In the genomic region with DNA sequence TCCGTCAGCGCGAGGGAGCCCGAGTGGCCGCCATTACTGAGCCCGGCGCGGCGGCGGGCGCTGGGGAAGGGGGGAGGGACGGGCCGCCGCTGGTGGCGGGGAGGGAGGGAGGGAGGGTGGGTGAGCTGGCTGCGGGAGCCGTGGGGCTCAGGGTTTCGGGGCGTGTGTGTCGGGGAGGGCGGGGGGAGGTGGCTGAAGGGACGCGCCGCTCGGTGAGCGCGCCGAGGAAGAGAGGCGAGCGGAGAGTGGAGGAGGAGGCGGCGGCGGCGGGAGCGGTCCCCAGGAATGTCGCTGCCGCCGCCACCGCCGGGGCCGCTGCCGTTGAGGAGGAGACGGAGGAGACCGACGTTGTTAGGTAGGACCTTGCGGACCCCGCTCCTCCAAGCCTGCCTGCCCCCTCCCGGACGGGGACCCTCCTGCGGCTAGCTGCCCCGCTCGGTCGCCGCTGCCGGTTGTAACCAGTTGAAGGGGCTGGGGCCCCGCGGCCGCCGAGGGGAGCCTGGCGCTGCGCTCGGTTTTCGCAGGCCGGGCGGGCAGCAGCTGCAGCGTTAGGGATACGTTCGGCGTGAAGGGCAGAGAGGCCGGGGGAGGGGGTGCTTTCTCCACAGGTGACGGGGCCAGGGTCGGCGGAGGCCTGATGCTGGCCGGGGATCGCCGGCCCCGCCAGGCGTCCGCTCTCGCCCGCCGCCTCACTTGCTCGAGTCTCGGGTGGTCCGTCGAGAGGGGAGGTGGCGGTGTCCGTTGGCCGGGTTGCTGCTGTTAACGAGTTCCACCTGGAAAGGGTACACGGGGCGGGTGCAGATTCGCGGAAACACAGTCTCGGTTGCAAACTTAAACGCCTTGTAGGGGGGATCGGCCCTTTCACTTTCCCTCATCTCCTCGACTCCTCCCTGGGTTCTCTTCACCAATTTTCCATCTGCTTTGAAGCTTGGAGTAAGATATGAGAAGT, we compare ENCODE assay signal across 8 cellular contexts. TPM values are rescaled to one million over a fixed set of nuclear protein-coding genes. Genes with fewer than 3 reads are reported as not detected.
DNase-seq lines count a peak whose midpoint lies in the region; ATAC-seq and TF ChIP-seq lines count a peak whose summit lies in the region.

A gene with protein sequence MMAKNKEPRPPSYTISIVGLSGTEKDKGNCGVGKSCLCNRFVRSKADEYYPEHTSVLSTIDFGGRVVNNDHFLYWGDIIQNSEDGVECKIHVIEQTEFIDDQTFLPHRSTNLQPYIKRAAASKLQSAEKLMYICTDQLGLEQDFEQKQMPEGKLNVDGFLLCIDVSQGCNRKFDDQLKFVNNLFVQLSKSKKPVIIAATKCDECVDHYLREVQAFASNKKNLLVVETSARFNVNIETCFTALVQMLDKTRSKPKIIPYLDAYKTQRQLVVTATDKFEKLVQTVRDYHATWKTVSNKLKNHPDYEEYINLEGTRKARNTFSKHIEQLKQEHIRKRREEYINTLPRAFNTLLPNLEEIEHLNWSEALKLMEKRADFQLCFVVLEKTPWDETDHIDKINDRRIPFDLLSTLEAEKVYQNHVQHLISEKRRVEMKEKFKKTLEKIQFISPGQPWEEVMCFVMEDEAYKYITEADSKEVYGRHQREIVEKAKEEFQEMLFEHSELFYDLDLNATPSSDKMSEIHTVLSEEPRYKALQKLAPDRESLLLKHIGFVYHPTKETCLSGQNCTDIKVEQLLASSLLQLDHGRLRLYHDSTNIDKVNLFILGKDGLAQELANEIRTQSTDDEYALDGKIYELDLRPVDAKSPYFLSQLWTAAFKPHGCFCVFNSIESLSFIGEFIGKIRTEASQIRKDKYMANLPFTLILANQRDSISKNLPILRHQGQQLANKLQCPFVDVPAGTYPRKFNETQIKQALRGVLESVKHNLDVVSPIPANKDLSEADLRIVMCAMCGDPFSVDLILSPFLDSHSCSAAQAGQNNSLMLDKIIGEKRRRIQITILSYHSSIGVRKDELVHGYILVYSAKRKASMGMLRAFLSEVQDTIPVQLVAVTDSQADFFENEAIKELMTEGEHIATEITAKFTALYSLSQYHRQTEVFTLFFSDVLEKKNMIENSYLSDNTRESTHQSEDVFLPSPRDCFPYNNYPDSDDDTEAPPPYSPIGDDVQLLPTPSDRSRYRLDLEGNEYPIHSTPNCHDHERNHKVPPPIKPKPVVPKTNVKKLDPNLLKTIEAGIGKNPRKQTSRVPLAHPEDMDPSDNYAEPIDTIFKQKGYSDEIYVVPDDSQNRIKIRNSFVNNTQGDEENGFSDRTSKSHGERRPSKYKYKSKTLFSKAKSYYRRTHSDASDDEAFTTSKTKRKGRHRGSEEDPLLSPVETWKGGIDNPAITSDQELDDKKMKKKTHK (N-terminal part only) (plus strand): TSS at position 224 of the 949 bp plus-strand sequence. CDS start 13,366 bp downstream, outside the sequence.

- H3K4me3 ChIP-seq in Jurkat, Clone E6-1 (ENCODE audit: low read length) = peak within 1 kb of the TSS; percentile 86
- H3K4me3 ChIP-seq in astrocyte of the spinal cord (ENCODE audit: low read depth, low read length) = peak within 1 kb of the TSS; percentile 96
- H3K4me3 ChIP-seq in iPS-18a (ENCODE audit: low read length) = peak within 1 kb of the TSS; percentile 94
- peak within 1 kb of the TSS; percentile 82 for H3K4me3 ChIP-seq in skeletal muscle satellite cell (ENCODE audit: low read length)

- peaks cover 36% of the 10 kb centered on the region for H3K4me1 Mint-ChIP-seq in T-helper 2 cell treated with Interferon-gamma antibody and Interleukin-4, amounts not matched to agents 5 μg/mL and 100 μg/mL, for 36 hours (ENCODE audit: low read depth)

- H3K4me3 Mint-ChIP-seq in T-helper 2 cell treated with Interferon-gamma antibody and Interleukin-4, amounts not matched to agents 5 μg/mL and 100 μg/mL, for 36 hours = peak within 1 kb of the TSS; percentile 98

- H3K36me3 ChIP-seq in iPS-18a (ENCODE audit: control insufficient read depth, low read depth, low read length) (no peaks in the 10 kb centered on the region), skeletal muscle satellite cell (ENCODE audit: insufficient read depth, low read length) (no peaks in the 10 kb centered on the region)

- in situ Hi-C loops in astrocyte of the spinal cord (cut with HindIII; ENCODE audit: low sequenced_read_pairs) = no loop called here

- H3K27ac Mint-ChIP-seq in T-helper 2 cell treated with Interferon-gamma antibody and Interleukin-4, amounts not matched to agents 5 μg/mL and 100 μg/mL, for 36 hours = peak within 1 kb of the TSS; percentile 89

- peaks cover 34% of the 10 kb centered on the region for H3K27me3 Mint-ChIP-seq in T-helper 2 cell treated with Interferon-gamma antibody and Interleukin-4, amounts not matched to agents 5 μg/mL and 100 μg/mL, for 36 hours (ENCODE audit: low read depth)

- TF ChIP-seq CTCF in astrocyte of the spinal cord (IDR thresholded peaks at IDR 0.05; ENCODE audit: low read depth, low read length) = peak; percentile 6

- H3K9me3 Mint-ChIP-seq in T-helper 2 cell treated with Interferon-gamma antibody and Interleukin-4, amounts not matched to agents 5 μg/mL and 100 μg/mL, for 36 hours = no peaks in the 10 kb centered on the region

- ATAC-seq in GM21528 (IDR thresholded peaks at IDR 0.05; ENCODE audit: low FRiP score, unreplicated experiment) = peak; percentile 49

- DNase-seq in DMS79 (lab: John Stamatoyannopoulos, UW) (peak; percentile 77), astrocyte of the spinal cord (ENCODE audit: low read depth, low spot score) (peak; percentile 54), cerebellar nuclear complex (lab: John Stamatoyannopoulos, UW) (no peak)
- peak; percentile 7 for DNase-seq in Jurkat, Clone E6-1 (ENCODE audit: low read depth, low spot score)
- DNase-seq in T-helper 2 cell treated with Interferon-gamma antibody and Interleukin-4, amounts not matched to agents 5 μg/mL and 100 μg/mL, for 36 hours (ENCODE audit: low spot score) = peak; percentile 28

- H3K9ac ChIP-seq in iPS-18a (ENCODE audit: low read length) = peak within 1 kb of the TSS; percentile 89
- H3K9ac ChIP-seq in skeletal muscle satellite cell (ENCODE audit: low read depth, low read length) = peak within 1 kb of the TSS; percentile 97

- H3K27me3 ChIP-seq in iPS-18a (ENCODE audit: control insufficient read depth, insufficient read depth, low read length) (peaks cover 4% of the 10 kb centered on the region), skeletal muscle satellite cell (ENCODE audit: control insufficient read depth, insufficient read depth, low read length) (no peaks in the 10 kb centered on the region)

- H3K27ac ChIP-seq in iPS-18a (ENCODE audit: low read length) = peak within 1 kb of the TSS; percentile 72

- peaks cover 9% of the 10 kb centered on the region for H3K36me3 Mint-ChIP-seq in T-helper 2 cell treated with Interferon-gamma antibody and Interleukin-4, amounts not matched to agents 5 μg/mL and 100 μg/mL, for 36 hours (ENCODE audit: low read depth)

- H3K9me3 ChIP-seq in iPS-18a (ENCODE audit: control insufficient read depth, low read depth, low read length) (no peaks in the 10 kb centered on the region), skeletal muscle satellite cell (replicated peaks; ENCODE audit: low read length) (no peaks in the 10 kb centered on the region)

- H3K4me1 ChIP-seq in iPS-18a (ENCODE audit: control insufficient read depth, low read depth, low read length) = peaks cover 29% of the 10 kb centered on the region
- H3K4me1 ChIP-seq in skeletal muscle satellite cell (ENCODE audit: control insufficient read depth, insufficient read depth, low read length) = peaks cover 26% of the 10 kb centered on the region

- peak within 1 kb of the TSS; percentile 91 for H3K4me2 ChIP-seq in skeletal muscle satellite cell (ENCODE audit: low read length)

RNA-seq across cellular contexts. Expression of the gene that starts here (rescaled TPM):
- 15.1 TPM for polyA plus RNA-seq in Jurkat, Clone E6-1 (2012; ENCODE audit: insufficient read depth, insufficient read length)
- 35.6 and 46.1 TPM in 2 replicates for total RNA-seq in skeletal muscle satellite cell (2012; rRNA removed)

Comparison
In these comparisons a context has a peak if more than half of its experiments do, and no peak if none do; other contexts are left out.
1. DNase-seq: peak in DMS79 (single experiment), Jurkat, Clone E6-1 (single experiment), T-helper 2 cell treated with Interferon-gamma antibody and Interleukin-4, amounts not matched to agents 5 μg/mL and 100 μg/mL, for 36 hours (single experiment) and astrocyte of the spinal cord (single experiment); none in cerebellar nuclear complex (0 of 2).
2. Peak in every context shown above with its lines, with median percentiles within 50 percentile points of each other: H3K4me3 ChIP-seq.